Comparison of ENCODE assay signal across 1 cellular context in genomic region chr13:84654654-84655244, GRCh38.
TF ChIP-seq lines count a peak whose summit lies in the region.

No MANE protein-coding gene starts in this region.

TF ChIP-seq in H1, 55 proteins besides CTCF, POLR2A, EP300 and RAD21 (continued from another document):
- peak; percentile 51 to 97; a peak in 3 of 4 replicates for TF ChIP-seq HDAC2 (IDR thresholded peaks at IDR 0.05; ENCODE audit: borderline replicate concordance in 1 of 2, low read depth in 2 of 2, low read length in 2 of 2)
- TF ChIP-seq CTBP2 (IDR thresholded peaks at IDR 0.05; ENCODE audit: borderline replicate concordance, insufficient read depth, insufficient read length, low read length): no peak
- no peak for TF ChIP-seq RBBP5 (IDR thresholded peaks at IDR 0.05; ENCODE audit: borderline replicate concordance, low read depth, low read length)
- TF ChIP-seq SP2 (IDR thresholded peaks at IDR 0.05; ENCODE audit: low read length): no peak
- peak; percentile 41; the same call in 1 of the 2 replicates for TF ChIP-seq POLR2AphosphoS5 (IDR thresholded peaks at IDR 0.05; ENCODE audit: low read depth, low read length)
- peak; percentile 45; the same call in 1 of the 2 replicates for TF ChIP-seq CEBPB (IDR thresholded peaks at IDR 0.05; ENCODE audit: low read depth, low read length)
- no peak for TF ChIP-seq SIN3A (conservative IDR thresholded peaks at IDR 0.05 in 1 of 2, IDR thresholded peaks at IDR 0.05 in 1 of 2; ENCODE audit: low read depth in 1 of 2, low read length in 2 of 2)
- TF ChIP-seq KDM5A (IDR thresholded peaks at IDR 0.05; ENCODE audit: low read length): no peak
- no peak for TF ChIP-seq FOSL1 (IDR thresholded peaks at IDR 0.05; ENCODE audit: insufficient read depth, low read depth, low read length)
- TF ChIP-seq CREB1 (IDR thresholded peaks at IDR 0.05): no peak
- TF ChIP-seq JUND (IDR thresholded peaks at IDR 0.05; ENCODE audit: low read length): 0 out of 2 replicates have a peak, but pooled peaks have one; percentile 20
- TF ChIP-seq GABPA (IDR thresholded peaks at IDR 0.05; ENCODE audit: borderline replicate concordance, insufficient read depth, low read length): no peak
- 0 out of 2 replicates have a peak, but pooled peaks have one; percentile 29 for TF ChIP-seq TEAD4 (IDR thresholded peaks at IDR 0.05; ENCODE audit: low read depth, low read length)
- no peak for TF ChIP-seq TBP (IDR thresholded peaks at IDR 0.05; ENCODE audit: low read depth, low read length)
- peak; percentile 66; the same call in 1 of the 2 replicates for TF ChIP-seq CHD2 (IDR thresholded peaks at IDR 0.05; ENCODE audit: low read length)
- no peak for TF ChIP-seq GTF2F1 (IDR thresholded peaks at IDR 0.05; ENCODE audit: borderline replicate concordance, low read depth, low read length)
- no peak for TF ChIP-seq BRCA1 (IDR thresholded peaks at IDR 0.05; ENCODE audit: low read depth, low read length)
- TF ChIP-seq KDM4A (IDR thresholded peaks at IDR 0.05; ENCODE audit: low read depth, low read length, severe bottlenecking): no peak
- TF ChIP-seq SIRT6 (IDR thresholded peaks at IDR 0.05; ENCODE audit: low read length): no peak
- TF ChIP-seq NANOG (IDR thresholded peaks at IDR 0.05; ENCODE audit: insufficient read depth, low read depth, low read length, poor library complexity, severe bottlenecking): peak; percentile 99
- TF ChIP-seq SRF (IDR thresholded peaks at IDR 0.05; ENCODE audit: low read depth, low read length): no peak
- TF ChIP-seq SUZ12 (IDR thresholded peaks at IDR 0.05; ENCODE audit: low read length): no peak
- TF ChIP-seq CHD1 (IDR thresholded peaks at IDR 0.05; ENCODE audit: low read depth, low read length): no peak
- peak; percentile 88 for TF ChIP-seq CHD7 (IDR thresholded peaks at IDR 0.05; ENCODE audit: insufficient replicate concordance, low read length)
- TF ChIP-seq POU5F1 (IDR thresholded peaks at IDR 0.05; ENCODE audit: low read depth, low read length): peak; percentile 42; the same call in 1 of the 2 replicates
- TF ChIP-seq ASH2L (IDR thresholded peaks at IDR 0.05; ENCODE audit: low read length): peak; percentile 37
- no peak for TF ChIP-seq SAP30 (IDR thresholded peaks at IDR 0.05; ENCODE audit: insufficient read depth, insufficient replicate concordance, low read length)
TF ChIP-seq in H1: peak in this region for 14.
